Comparison of ENCODE assay signal across 22 cellular contexts in genomic region chr5:43589310-43589709, GRCh38. TPM values are rescaled to one million over a fixed set of nuclear protein-coding genes. Genes with fewer than 3 reads are reported as not detected.
DNase-seq lines count a peak whose midpoint lies in the region; ATAC-seq, FAIRE-seq and TF ChIP-seq lines count a peak whose summit lies in the region.
"Had no signal": no experiment of that assay in that cellular context is flagged by ENCODE, and none has a peak within 500 bp of the region (broad histone marks: within the 10 kb centered on the region; RNA-seq: fewer than 3 reads in every experiment).

No MANE protein-coding gene starts in this region.

- ATAC-seq in HepG2 (no peak), right lobe of liver (no peak), K562 (no peak)
- ATAC-seq: GM12878 had no signal

- in situ Hi-C loops in HepG2 (cut with HindIII; ENCODE audit: extremely low pct_ligation_motif_present, low pct_unique_long_range_greater_than_20kb) = no loop called here
- in situ Hi-C loops in K562 (cut with MboI) = no loop called here

- H3K4me2 ChIP-seq in HepG2 (ENCODE audit: low read depth, low read length) (no peak overlapping the region), K562 (ENCODE audit: insufficient read depth, low read length) (no peak overlapping the region)
- H3K4me2 ChIP-seq: BLaER1 had no signal

- no peaks in the 10 kb centered on the region for H3K27me3 ChIP-seq in HepG2 (ENCODE audit: control insufficient read depth in 1 of 2, insufficient read depth in 2 of 2, low read length in 2 of 2)
- no peaks in the 10 kb centered on the region for H3K27me3 ChIP-seq in right lobe of liver
- no peaks in the 10 kb centered on the region for H3K27me3 ChIP-seq in K562 (ENCODE audit: control insufficient read depth in 2 of 2, insufficient read depth in 2 of 2, low read length in 2 of 2)
- H3K27me3 ChIP-seq in tibial artery = no peaks in the 10 kb centered on the region
- H3K27me3 ChIP-seq: BE2C, BLaER1 had no signal

- no peak for TF ChIP-seq CTCF in HepG2 (CRISPR knock-in tag; IDR thresholded peaks at IDR 0.05)
- TF ChIP-seq CTCF in right lobe of liver (IDR thresholded peaks at IDR 0.05) = no peak
- no peak for TF ChIP-seq CTCF in K562 (IDR thresholded peaks at IDR 0.05 in 2 of 3, conservative IDR thresholded peaks at IDR 0.05 in 1 of 3; ENCODE audit: insufficient read depth in 2 of 3, low read depth in 1 of 3, low read length in 3 of 3)
- no peak for TF ChIP-seq CTCF in tibial artery (IDR thresholded peaks at IDR 0.05)

- TF ChIP-seq POLR2A in HepG2 (IDR thresholded peaks at IDR 0.05; ENCODE audit: insufficient read depth in 1 of 2, low read depth in 2 of 2, low read length in 2 of 2) = no peak
- no peak for TF ChIP-seq POLR2A in right lobe of liver (IDR thresholded peaks at IDR 0.05)
- TF ChIP-seq POLR2A in K562 (conservative IDR thresholded peaks at IDR 0.05) = no peak

- CTCF ChIA-PET in HepG2 (lab: Yijun Ruan, JAX; ENCODE audit: low intra/inter-chr PET ratio, low total read pairs) = no interaction called here
- CTCF ChIA-PET in K562 (lab: Yijun Ruan, JAX; ENCODE audit: low intra/inter-chr PET ratio) = no interaction called here

- H4K20me1 ChIP-seq in HepG2 (ENCODE audit: insufficient read depth, low read length) = no peaks in the 10 kb centered on the region
- no peaks in the 10 kb centered on the region for H4K20me1 ChIP-seq in K562 (replicated peaks; ENCODE audit: control insufficient read depth, insufficient read depth, low read length)
- H4K20me1 ChIP-seq: BLaER1 had no signal

- FAIRE-seq in HepG2 (lab: Jason Lieb, UNC) (no peak), K562 (lab: Jason Lieb, UNC) (no peak)
- FAIRE-seq: GM12878 had no signal

- H2AFZ ChIP-seq in HepG2 (ENCODE audit: low read length) (no peak overlapping the region), K562 (ENCODE audit: low read depth, low read length) (no peak overlapping the region)

- no peaks in the 10 kb centered on the region for H3K9me1 ChIP-seq in K562 (ENCODE audit: control insufficient read depth, insufficient read depth, low read length)

- H3K79me2 ChIP-seq in HepG2 (ENCODE audit: insufficient read depth, low read length) (no peaks in the 10 kb centered on the region), K562 (ENCODE audit: control insufficient read depth, insufficient read depth, low read length) (no peaks in the 10 kb centered on the region)

- H3K4me3 ChIP-seq in HepG2 (replicated peaks in 1 of 3; ENCODE audit: insufficient read depth in 1 of 3, low read depth in 2 of 3, low read length in 3 of 3) (no peak overlapping the region), right lobe of liver (no peak overlapping the region), K562 (no peak overlapping the region), tibial artery (no peak overlapping the region)
- H3K4me3 ChIP-seq: BLaER1, GM12878 had no signal

- BruUV-seq in HepG2 (replicated peaks; lab: Mats Ljungman, UMichigan) = no TSS peak
- BruUV-seq in K562 (replicated peaks; lab: Mats Ljungman, UMichigan) = no TSS peak

- intact Hi-C loops in HepG2 (cut with micrococcal nuclease; ENCODE audit: unreplicated experiment) = no loop called here
- intact Hi-C loops in right lobe of liver (cut with DNase I) = no loop called here
- intact Hi-C loops in K562 (cut with micrococcal nuclease) = no loop called here
- intact Hi-C loops in tibial artery (cut with DNase I; ENCODE audit: low total_unique reads) = no loop called here

- no peak overlapping the region for H3K27ac ChIP-seq in HepG2 (ENCODE audit: extremely low read length, insufficient read depth, low read length)
- H3K27ac ChIP-seq in right lobe of liver = no peak overlapping the region
- no peak overlapping the region for H3K27ac ChIP-seq in K562 (ENCODE audit: extremely low read depth, low read depth, low read length)
- no peak overlapping the region for H3K27ac ChIP-seq in tibial artery
- H3K27ac ChIP-seq: 22Rv1, BLaER1 had no signal

- H3K36me3 ChIP-seq in HepG2 (replicated peaks in 1 of 2; ENCODE audit: control insufficient read depth in 1 of 2, insufficient read depth in 2 of 2, low read length in 2 of 2) (0 out of 5 replicates have a peak, but pooled peaks cover 0 to 3% of the 10 kb centered on the region in 2 experiments), right lobe of liver (no peaks in the 10 kb centered on the region), K562 (ENCODE audit: control insufficient read depth, insufficient read depth, low read length) (no peaks in the 10 kb centered on the region; the same call in 2 of the 3 replicates), tibial artery (no peaks in the 10 kb centered on the region)
- H3K36me3 ChIP-seq: BE2C had no signal

- H3K4me1 ChIP-seq in HepG2 (ENCODE audit: insufficient read depth, low read length) = no peaks in the 10 kb centered on the region
- no peaks in the 10 kb centered on the region for H3K4me1 ChIP-seq in right lobe of liver
- H3K4me1 ChIP-seq in K562 (replicated peaks in 1 of 2; ENCODE audit: control insufficient read depth in 2 of 2, insufficient read depth in 2 of 2, low read length in 2 of 2) = no peaks in the 10 kb centered on the region
- H3K4me1 ChIP-seq in tibial artery = no peaks in the 10 kb centered on the region
- H3K4me1 ChIP-seq: BE2C, BLaER1 had no signal

- no peak overlapping the region for H3K9ac ChIP-seq in HepG2 (ENCODE audit: insufficient read depth, low read depth, low read length)
- H3K9ac ChIP-seq in K562 (ENCODE audit: insufficient read depth in 1 of 2, low read depth in 2 of 2, low read length in 2 of 2) = no peak overlapping the region
- H3K9ac ChIP-seq: BLaER1 had no signal

- WGBS in HepG2 (ENCODE audit: low lambda C conversion rate) = 100% methylated on average over 1 of the region's 1 CpG
- WGBS in right lobe of liver (ENCODE audit: insufficient coverage, low coverage, low lambda C conversion rate, missing lambda C conversion rate) = 100% methylated on average over 1 of the region's 1 CpG
- 71% methylated on average over 1 of the region's 1 CpG for WGBS in K562 (ENCODE audit: insufficient coverage, low coverage, missing lambda C conversion rate)

- H3K9me3 ChIP-seq in HepG2 (ENCODE audit: low read length) = no peaks in the 10 kb centered on the region
- no peaks in the 10 kb centered on the region for H3K9me3 ChIP-seq in right lobe of liver
- H3K9me3 ChIP-seq in K562 (replicated peaks; ENCODE audit: control insufficient read depth, insufficient read depth, low read depth, low read length) = no peaks in the 10 kb centered on the region
- H3K9me3 ChIP-seq in tibial artery = no peaks in the 10 kb centered on the region
- H3K9me3 ChIP-seq: BE2C had no signal

- TF ChIP-seq EP300 in HepG2 (IDR thresholded peaks at IDR 0.05; ENCODE audit: low read depth in 2 of 2, low read length in 2 of 2) (no peak), HepG2 (CRISPR knock-in tag; IDR thresholded peaks at IDR 0.05; ENCODE audit: borderline replicate concordance) (no peak), K562 (IDR thresholded peaks at IDR 0.05; ENCODE audit: low read length) (no peak)

- no peak for TF ChIP-seq RAD21 in HepG2 (CRISPR knock-in tag; IDR thresholded peaks at IDR 0.05)
- no peak for TF ChIP-seq RAD21 in K562 (CRISPR knock-in tag; conservative IDR thresholded peaks at IDR 0.05 in 1 of 2, IDR thresholded peaks at IDR 0.05 in 1 of 2)

- POLR2A ChIA-PET in HepG2 (lab: Yijun Ruan, JAX) = interaction anchor here (1.6 kb wide), 1 partner anchor 13 kb away, joined by 4 read pairs; the partner anchor contains the start of gene NNT
- POLR2A ChIA-PET in K562 (lab: Yijun Ruan, JAX) = interaction anchor here (1.3 to 1.4 kb wide), 2 partner anchors 8 to 13 kb away, joined by 4 read pairs; no protein-coding TSS in a partner anchor

- DNase-seq in HepG2 (ENCODE audit: low spot score) = no peak
- DNase-seq in right lobe of liver = no peak
- no peak for DNase-seq in K562 (ENCODE audit: extremely low read depth in 1 of 4, low spot score in 3 of 4)
- no peak for DNase-seq in tibial artery
- DNase-seq in stimulated activated CD4-positive, alpha-beta T cell treated with anti-CD3 and anti-CD28 coated beads, Interleukin-15, amount 100 ng/mL, for 24 hours = no peak
- DNase-seq: ACHN; BE2C; C1 segment of cervical spinal cord; CD4-positive, alpha-beta memory T cell; CD4-positive, CD25-positive, alpha-beta regulatory T cell; CD8-positive, alpha-beta memory T cell; COR-L47; DMS 273 treated with DMSO at 0.1 percent for 48 hours; DMS153; DMS53; DMS79; DND-41; EL; GDM1 had no signal

RNA-seq across cellular contexts. Expression of gene NNT, which starts 13.7 kb away (rescaled TPM):
- 58.0 and 73.3 TPM in 2 replicates for total RNA-seq in HepG2 (2016; rRNA removed; fragmentation: Illumina TruSeq; extraction: Trizol)
- 7.7 and 13.8 TPM in 2 replicates for total RNA-seq in HepG2 (2016; cell fraction: cytosol; rRNA removed; fragmentation: Illumina TruSeq; extraction: Trizol; ENCODE audit: low read depth)
- 53.3 and 67.8 TPM in 2 replicates for total RNA-seq in HepG2 (2016; cell fraction: insoluble cytoplasmic fraction; rRNA removed; fragmentation: Illumina TruSeq; extraction: Trizol)
- total RNA-seq in HepG2 (2016; cell fraction: membrane; rRNA removed; fragmentation: Illumina TruSeq; extraction: Trizol) = 18.8 and 21.2 TPM in 2 replicates
- total RNA-seq in HepG2 (2016; cell fraction: nucleus; rRNA removed; fragmentation: Illumina TruSeq; extraction: Trizol) = 57.3 and 66.1 TPM in 2 replicates
- polyA plus RNA-seq in HepG2 (2011; rRNA removed) = 18.3 and 21.1 TPM in 2 replicates
- polyA plus RNA-seq in HepG2 (2011; cell fraction: cytosol; rRNA removed) = 17.9 and 20.8 TPM in 2 replicates
- 14.9 and 15.6 TPM in 2 replicates for polyA plus RNA-seq in HepG2 (2011; cell fraction: nucleus; rRNA removed)
- polyA plus RNA-seq in HepG2 (2012) = 14.7 and 20.1 TPM in 2 replicates
- 1.9 and 3.2 TPM in 2 replicates for polyA plus RNA-seq in HepG2 (2016; cell fraction: cytosol; fragmentation: Illumina TruSeq; extraction: Trizol; ENCODE audit: low read depth)
- 53.7 and 61.6 TPM in 2 replicates for polyA plus RNA-seq in HepG2 (2016; cell fraction: insoluble cytoplasmic fraction; fragmentation: Illumina TruSeq; extraction: Trizol; ENCODE audit: low read depth)
- polyA plus RNA-seq in HepG2 (2016; cell fraction: membrane; fragmentation: Illumina TruSeq; extraction: Trizol; ENCODE audit: low read depth) = 8.4 and 10.0 TPM in 2 replicates
- 45.9 and 52.1 TPM in 2 replicates for polyA plus RNA-seq in HepG2 (2016; cell fraction: nucleus; fragmentation: Illumina TruSeq; extraction: Trizol; ENCODE audit: insufficient read depth, low read depth)
- polyA minus RNA-seq in HepG2 (2011; rRNA and poly(A)+ RNA removed; ENCODE audit: low replicate concordance) = 77.1 and 157 TPM in 2 replicates
- polyA minus RNA-seq in HepG2 (2011; cell fraction: cytosol; rRNA and poly(A)+ RNA removed) = 24.7 and 28.9 TPM in 2 replicates
- polyA minus RNA-seq in HepG2 (2011; cell fraction: nucleus; rRNA and poly(A)+ RNA removed) = 50.3 and 56.1 TPM in 2 replicates
- 100 to 1,000 TPM in 4 of 6 experiments, 10 to 100 TPM in 2; 81.3 to 250 (median 188) TPM for total RNA-seq in right lobe of liver
- total RNA-seq in K562 (2011; cell fraction: chromatin; rRNA removed; ENCODE audit: low replicate concordance) = 39.0 and 100 TPM in 2 replicates
- 23.3 and 36.5 TPM in 2 replicates for total RNA-seq in K562 (2011; cell fraction: nucleolus; rRNA removed)
- 50.3 and 69.0 TPM in 2 replicates for total RNA-seq in K562 (2011; cell fraction: nucleoplasm; rRNA removed)
- total RNA-seq in K562 (2014; rRNA removed) = 34.6 and 41.4 TPM in 2 replicates
- total RNA-seq in K562 (2014; rRNA removed; fragmentation: Illumina TruSeq; extraction: Trizol) = 66.7 and 77.0 TPM in 2 replicates
- total RNA-seq in K562 (2015; rRNA removed; fragmentation: Illumina TruSeq; extraction: Trizol) = 66.2 and 68.6 TPM in 2 replicates
- total RNA-seq in K562 (2021) = 68.4 and 77.8 TPM in 2 replicates
- 49.9 and 56.4 TPM in 2 replicates for polyA plus RNA-seq in K562 (2011; rRNA removed)
- 38.9 and 51.9 TPM in 2 replicates for polyA plus RNA-seq in K562 (2011; cell fraction: cytosol; rRNA removed)
- polyA plus RNA-seq in K562 (2011; cell fraction: nucleus; rRNA removed) = 82.5 and 93.8 TPM in 2 replicates
- polyA plus RNA-seq in K562 (2012) = 40.0 and 43.3 TPM in 2 replicates
- polyA plus RNA-seq in K562 (2014; fragmentation: Illumina TruSeq; extraction: Trizol) = 36.9 and 42.2 TPM in 2 replicates
- polyA plus RNA-seq in K562 (2014; fragmentation: Nextera tagmentation; extraction: Ambion mirVana) = 10 to 100 TPM; 21.9 to 30.5 TPM
- 42.2 TPM in 2 replicates for polyA plus RNA-seq in K562 (2014; rRNA removed)
- 114 and 120 TPM in 2 replicates for polyA minus RNA-seq in K562 (2011; rRNA and poly(A)+ RNA removed)
- 37.6 and 38.2 TPM in 2 replicates for polyA minus RNA-seq in K562 (2011; cell fraction: cytosol; rRNA and poly(A)+ RNA removed)
- 55.5 and 85.7 TPM in 2 replicates for polyA minus RNA-seq in K562 (2011; cell fraction: nucleus; rRNA and poly(A)+ RNA removed)

RNA-seq across cellular contexts. Expression of gene PAIP1, which starts 32.4 kb away (rescaled TPM):
- 116 and 141 TPM in 2 replicates for total RNA-seq in HepG2 (2016; rRNA removed; fragmentation: Illumina TruSeq; extraction: Trizol)
- 81.1 and 93.2 TPM in 2 replicates for total RNA-seq in HepG2 (2016; cell fraction: cytosol; rRNA removed; fragmentation: Illumina TruSeq; extraction: Trizol; ENCODE audit: low read depth)
- 125 and 142 TPM in 2 replicates for total RNA-seq in HepG2 (2016; cell fraction: insoluble cytoplasmic fraction; rRNA removed; fragmentation: Illumina TruSeq; extraction: Trizol)
- total RNA-seq in HepG2 (2016; cell fraction: membrane; rRNA removed; fragmentation: Illumina TruSeq; extraction: Trizol) = 177 and 180 TPM in 2 replicates
- total RNA-seq in HepG2 (2016; cell fraction: nucleus; rRNA removed; fragmentation: Illumina TruSeq; extraction: Trizol) = 59.2 and 68.0 TPM in 2 replicates
- polyA plus RNA-seq in HepG2 (2011; rRNA removed) = 74.0 and 96.6 TPM in 2 replicates
- polyA plus RNA-seq in HepG2 (2011; cell fraction: cytosol; rRNA removed) = 48.2 and 71.1 TPM in 2 replicates
- 21.4 and 24.0 TPM in 2 replicates for polyA plus RNA-seq in HepG2 (2011; cell fraction: nucleus; rRNA removed)
- 58.2 and 74.1 TPM in 2 replicates for polyA plus RNA-seq in HepG2 (2012)
- polyA plus RNA-seq in HepG2 (2016; cell fraction: cytosol; fragmentation: Illumina TruSeq; extraction: Trizol; ENCODE audit: low read depth) = 95.5 and 120 TPM in 2 replicates
- polyA plus RNA-seq in HepG2 (2016; cell fraction: insoluble cytoplasmic fraction; fragmentation: Illumina TruSeq; extraction: Trizol; ENCODE audit: low read depth) = 148 and 150 TPM in 2 replicates
- 144 and 145 TPM in 2 replicates for polyA plus RNA-seq in HepG2 (2016; cell fraction: membrane; fragmentation: Illumina TruSeq; extraction: Trizol; ENCODE audit: low read depth)
- 70.2 and 80.8 TPM in 2 replicates for polyA plus RNA-seq in HepG2 (2016; cell fraction: nucleus; fragmentation: Illumina TruSeq; extraction: Trizol; ENCODE audit: insufficient read depth, low read depth)
- 44.5 and 120 TPM in 2 replicates for polyA minus RNA-seq in HepG2 (2011; rRNA and poly(A)+ RNA removed; ENCODE audit: low replicate concordance)
- 47.2 and 50.8 TPM in 2 replicates for polyA minus RNA-seq in HepG2 (2011; cell fraction: cytosol; rRNA and poly(A)+ RNA removed)
- 37.1 and 44.0 TPM in 2 replicates for polyA minus RNA-seq in HepG2 (2011; cell fraction: nucleus; rRNA and poly(A)+ RNA removed)
- total RNA-seq in right lobe of liver = 10 to 100 TPM; 36.0 to 56.3 (median 49.3) TPM
- 20.6 and 26.6 TPM in 2 replicates for total RNA-seq in K562 (2011; cell fraction: chromatin; rRNA removed; ENCODE audit: low replicate concordance)
- 10.8 and 11.4 TPM in 2 replicates for total RNA-seq in K562 (2011; cell fraction: nucleolus; rRNA removed)
- total RNA-seq in K562 (2011; cell fraction: nucleoplasm; rRNA removed) = 21.5 and 22.1 TPM in 2 replicates
- total RNA-seq in K562 (2014; rRNA removed) = 77.6 and 82.2 TPM in 2 replicates
- 133 and 145 TPM in 2 replicates for total RNA-seq in K562 (2014; rRNA removed; fragmentation: Illumina TruSeq; extraction: Trizol)
- 132 and 139 TPM in 2 replicates for total RNA-seq in K562 (2015; rRNA removed; fragmentation: Illumina TruSeq; extraction: Trizol)
- total RNA-seq in K562 (2021) = 94.5 and 102 TPM in 2 replicates
- 160 and 181 TPM in 2 replicates for polyA plus RNA-seq in K562 (2011; rRNA removed)
- 63.7 and 111 TPM in 2 replicates for polyA plus RNA-seq in K562 (2011; cell fraction: cytosol; rRNA removed)
- 31.0 and 62.6 TPM in 2 replicates for polyA plus RNA-seq in K562 (2011; cell fraction: nucleus; rRNA removed)
- 62.7 and 79.2 TPM in 2 replicates for polyA plus RNA-seq in K562 (2012)
- polyA plus RNA-seq in K562 (2014; fragmentation: Illumina TruSeq; extraction: Trizol) = 107 and 136 TPM in 2 replicates
- 10 to 100 TPM; 51.7 to 56.9 TPM for polyA plus RNA-seq in K562 (2014; fragmentation: Nextera tagmentation; extraction: Ambion mirVana)
- 85.5 and 93.1 TPM in 2 replicates for polyA plus RNA-seq in K562 (2014; rRNA removed)
- 123 and 148 TPM in 2 replicates for polyA minus RNA-seq in K562 (2011; rRNA and poly(A)+ RNA removed)
- 59.0 and 76.1 TPM in 2 replicates for polyA minus RNA-seq in K562 (2011; cell fraction: cytosol; rRNA and poly(A)+ RNA removed)
- 16.0 and 34.2 TPM in 2 replicates for polyA minus RNA-seq in K562 (2011; cell fraction: nucleus; rRNA and poly(A)+ RNA removed)

Comparison
In these comparisons a context has a peak if more than half of its experiments do, and no peak if none do; other contexts are left out.
1. Of the 241 proteins assayed by ChIP-seq in both HepG2 and K562: peak only in HepG2: none; only in K562: MAFG and NFE2L1; in both: none; in neither: 239.